9 cellular contexts compared by ENCODE assay signal in genomic region chr6:134352786-134353480, GRCh38. TPM values are rescaled to one million over a fixed set of nuclear protein-coding genes. Genes with fewer than 3 reads are reported as not detected.
DNase-seq lines count a peak whose midpoint lies in the region; ATAC-seq, FAIRE-seq and TF ChIP-seq lines count a peak whose summit lies in the region.
"Had no signal": no experiment of that assay in that cellular context is flagged by ENCODE, and none has a peak within 500 bp of the region (broad histone marks: within the 10 kb centered on the region; RNA-seq: fewer than 3 reads in every experiment).

No MANE protein-coding gene starts in this region.

- H3K27ac Mint-ChIP-seq in activated CD8-positive, alpha-beta memory T cell treated with anti-CD3 and anti-CD28 coated beads, Interleukin-2, amount 10 ng/mL, durations not matched to agents 7 days and 5 days: no peak overlapping the region

- BruUV-seq in PC-3 (replicated peaks; lab: Mats Ljungman, UMichigan) (no TSS peak), endothelial cell of umbilical vein (replicated peaks; lab: Mats Ljungman, UMichigan) (no TSS peak)

- peaks cover 6% of the 10 kb centered on the region for H3K36me3 Mint-ChIP-seq in activated CD8-positive, alpha-beta memory T cell treated with anti-CD3 and anti-CD28 coated beads, Interleukin-2, amount 10 ng/mL, durations not matched to agents 7 days and 5 days

- TF ChIP-seq POLR2A in endothelial cell of umbilical vein (IDR thresholded peaks at IDR 0.05; ENCODE audit: low read depth, low read length): no peak

- H3K4me1 ChIP-seq in PC-3 (ENCODE audit: insufficient read depth, low read length): no peaks in the 10 kb centered on the region
- no peaks in the 10 kb centered on the region for H3K4me1 ChIP-seq in endothelial cell of umbilical vein (ENCODE audit: control insufficient read depth, extremely low read depth, insufficient read depth, low read length)

- H3K4me1 Mint-ChIP-seq in activated CD8-positive, alpha-beta memory T cell treated with anti-CD3 and anti-CD28 coated beads, Interleukin-2, amount 10 ng/mL, durations not matched to agents 7 days and 5 days: peaks cover 23% of the 10 kb centered on the region

- no peak for DNase-seq in activated CD8-positive, alpha-beta memory T cell treated with anti-CD3 and anti-CD28 coated beads, Interleukin-2, amount 10 ng/mL, durations not matched to agents 7 days and 5 days
- no peak for DNase-seq in activated CD8-positive, alpha-beta memory T cell treated with anti-CD3 and anti-CD28 coated beads, Interleukin-2, amount 50 U/mL, for 4 hours
- DNase-seq in PC-3 (peak; percentile 9), endothelial cell of umbilical vein (ENCODE audit: low read depth, low spot score) (no peak), SK-N-DZ (ENCODE audit: low spot score) (no peak)
- peak; percentile 26 for DNase-seq in stimulated activated CD4-positive, alpha-beta T cell treated with anti-CD3 and anti-CD28 coated beads, Interleukin-4, amount 100 ng/mL, for 24 hours
- DNase-seq: NCI-H446 had no signal

- intact Hi-C loops in PC-3 (cut with micrococcal nuclease) (no loop called here), endothelial cell of umbilical vein (cut with micrococcal nuclease) (no loop called here)

- FAIRE-seq in endothelial cell of umbilical vein (lab: Jason Lieb, UNC): no peak

- H3K9me3 ChIP-seq in PC-3 (ENCODE audit: low read length) (no peaks in the 10 kb centered on the region), endothelial cell of umbilical vein (replicated peaks; ENCODE audit: control insufficient read depth, insufficient read depth, low read length) (no peaks in the 10 kb centered on the region)

- H3K9me3 Mint-ChIP-seq in activated CD8-positive, alpha-beta memory T cell treated with anti-CD3 and anti-CD28 coated beads, Interleukin-2, amount 10 ng/mL, durations not matched to agents 7 days and 5 days (ENCODE audit: low read depth): peaks cover 5% of the 10 kb centered on the region

- H3F3A ChIP-seq in PC-3 (ENCODE audit: low read length, unreplicated experiment): no peaks in the 10 kb centered on the region

- H3K4me3 ChIP-seq in PC-3 (ENCODE audit: low read length) (no peak overlapping the region), endothelial cell of umbilical vein (replicated peaks in 1 of 3; ENCODE audit: insufficient read depth in 1 of 3, low read depth in 1 of 3, low read length in 3 of 3) (no peak overlapping the region)

- TF ChIP-seq CTCF in PC-3 (conservative IDR thresholded peaks at IDR 0.05; ENCODE audit: low read depth, low read length): no peak
- no peak for TF ChIP-seq CTCF in endothelial cell of umbilical vein (IDR thresholded peaks at IDR 0.05; ENCODE audit: extremely low read depth in 1 of 2, insufficient read depth in 1 of 2, low read depth in 1 of 2, low read length in 2 of 2)

- ATAC-seq in activated CD8-positive, alpha-beta memory T cell treated with anti-CD3 and anti-CD28 coated beads, Interleukin-2, amount 10 ng/mL, durations not matched to agents 7 days and 5 days: peak; percentile 58
- ATAC-seq in PC-3 (no peak), GM18909 (IDR thresholded peaks at IDR 0.05; ENCODE audit: poor library complexity, unreplicated experiment) (no peak), GM19023 (IDR thresholded peaks at IDR 0.05; ENCODE audit: unreplicated experiment) (no peak)

- no peaks in the 10 kb centered on the region for H3K79me2 ChIP-seq in PC-3 (ENCODE audit: low read length)
- H3K79me2 ChIP-seq in endothelial cell of umbilical vein (ENCODE audit: control insufficient read depth, insufficient read depth, low read length): no peaks in the 10 kb centered on the region

- no peaks in the 10 kb centered on the region for H3K27me3 Mint-ChIP-seq in activated CD8-positive, alpha-beta memory T cell treated with anti-CD3 and anti-CD28 coated beads, Interleukin-2, amount 10 ng/mL, durations not matched to agents 7 days and 5 days

- H2AFZ ChIP-seq in PC-3 (ENCODE audit: low read length): no peak overlapping the region
- peak overlapping the region; percentile 8 for H2AFZ ChIP-seq in endothelial cell of umbilical vein (ENCODE audit: low read depth, low read length)

- H3K9me2 ChIP-seq in PC-3 (replicated peaks; ENCODE audit: low read length): no peaks in the 10 kb centered on the region

- no peak overlapping the region for H3K27ac ChIP-seq in PC-3 (ENCODE audit: low read length)
- no peak overlapping the region for H3K27ac ChIP-seq in endothelial cell of umbilical vein (ENCODE audit: insufficient read depth, low read depth, low read length)

- H3K36me3 ChIP-seq in PC-3 (ENCODE audit: low read depth, low read length): no peaks in the 10 kb centered on the region
- H3K36me3 ChIP-seq in endothelial cell of umbilical vein (ENCODE audit: control insufficient read depth in 2 of 2, extremely low read depth in 1 of 2, insufficient read depth in 2 of 2, low read length in 2 of 2): no peaks in the 10 kb centered on the region

- dilution Hi-C loops in endothelial cell of umbilical vein (cut with MboI; ENCODE audit: extremely low pct_ligation_motif_present, low sequenced_read_pairs): no loop called here

- H3K27me3 ChIP-seq in PC-3 (ENCODE audit: low read length) (no peaks in the 10 kb centered on the region), endothelial cell of umbilical vein (ENCODE audit: control insufficient read depth in 2 of 2, insufficient read depth in 2 of 2, low read length in 2 of 2) (no peaks in the 10 kb centered on the region)

- H3K9me1 ChIP-seq in endothelial cell of umbilical vein (replicated peaks; ENCODE audit: control insufficient read depth, extremely low read depth, insufficient read depth, low read length): no peaks in the 10 kb centered on the region

- H3K9ac ChIP-seq in PC-3 (ENCODE audit: low read length) (no peak overlapping the region), endothelial cell of umbilical vein (replicated peaks; ENCODE audit: extremely low read depth, insufficient read depth, low read length) (no peak overlapping the region)

- no peak overlapping the region for H3K4me3 Mint-ChIP-seq in activated CD8-positive, alpha-beta memory T cell treated with anti-CD3 and anti-CD28 coated beads, Interleukin-2, amount 10 ng/mL, durations not matched to agents 7 days and 5 days

- H4K20me1 ChIP-seq in PC-3 (ENCODE audit: low read length) (no peaks in the 10 kb centered on the region), endothelial cell of umbilical vein (replicated peaks; ENCODE audit: control insufficient read depth, extremely low read depth, insufficient read depth, low read length) (no peaks in the 10 kb centered on the region)

- CTCF ChIA-PET in activated CD8-positive, alpha-beta memory T cell treated with anti-CD3 and anti-CD28 coated beads, Interleukin-2, amount 10 ng/mL, durations not matched to agents 7 days and 5 days (lab: Charles Lee): interaction anchor here (0.8 to 1.5 kb wide), 2 partner anchors 11 to 288 kb away, joined by 3 read pairs; no protein-coding TSS in a partner anchor
- CTCF ChIA-PET in PC-3 (lab: Charles Lee) (no interaction called here), endothelial cell of umbilical vein (lab: Charles Lee) (interaction anchor here (0.6 to 1.6 kb wide), 3 partner anchors 12 to 473 kb away, joined by 3 to 4 read pairs (median 3); no protein-coding TSS in a partner anchor)

- POLR2A ChIA-PET in PC-3 (lab: Charles Lee; ENCODE audit: unreplicated experiment): no interaction called here
- POLR2A ChIA-PET in endothelial cell of umbilical vein (lab: Charles Lee): no interaction called here

- H3K4me2 ChIP-seq in PC-3 (ENCODE audit: low read length) (no peak overlapping the region), endothelial cell of umbilical vein (ENCODE audit: insufficient read depth, low read length) (no peak overlapping the region)

TF ChIP-seq in endothelial cell of umbilical vein, 7 proteins besides CTCF, POLR2A, EP300 and RAD21:
- no peak for TF ChIP-seq GATA2 (IDR thresholded peaks at IDR 0.05; ENCODE audit: insufficient read depth, insufficient read length, low read depth, low read length)
- no peak for TF ChIP-seq JUN (IDR thresholded peaks at IDR 0.05; ENCODE audit: borderline replicate concordance, insufficient read depth, insufficient read length, low read depth)
- TF ChIP-seq, protein P1, sequence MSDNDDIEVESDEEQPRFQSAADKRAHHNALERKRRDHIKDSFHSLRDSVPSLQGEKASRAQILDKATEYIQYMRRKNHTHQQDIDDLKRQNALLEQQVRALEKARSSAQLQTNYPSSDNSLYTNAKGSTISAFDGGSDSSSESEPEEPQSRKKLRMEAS (IDR thresholded peaks at IDR 0.05; ENCODE audit: insufficient read depth, insufficient read length): no peak
- peak; percentile 41 for TF ChIP-seq FOS (IDR thresholded peaks at IDR 0.05; ENCODE audit: borderline replicate concordance, insufficient read depth, low read length)
- TF ChIP-seq EZH2 (IDR thresholded peaks at IDR 0.05; ENCODE audit: borderline replicate concordance, low read depth, low read length, severe bottlenecking): no peak

RNA-seq across cellular contexts. Expression of gene SGK1, which starts 35.0 kb away (rescaled TPM):
- total RNA-seq in activated CD8-positive, alpha-beta memory T cell treated with anti-CD3 and anti-CD28 coated beads, Interleukin-2, amount 10 ng/mL, durations not matched to agents 7 days and 5 days: 10 to 100 TPM; 14.8 to 36.5 TPM
- total RNA-seq in PC-3 (2014; rRNA removed): 91.6 and 95.2 TPM in 2 replicates
- 121 and 150 TPM in 2 replicates for total RNA-seq in endothelial cell of umbilical vein
- 113 and 128 TPM in 2 replicates for polyA plus RNA-seq in endothelial cell of umbilical vein
- polyA plus RNA-seq in endothelial cell of umbilical vein (2011; cell fraction: cytosol; rRNA removed): 241 and 247 TPM in 2 replicates
- polyA plus RNA-seq in endothelial cell of umbilical vein (2011; cell fraction: nucleus; rRNA removed): 531 and 683 TPM in 2 replicates
- polyA plus RNA-seq in endothelial cell of umbilical vein (2012): 220 and 382 TPM in 2 replicates
- polyA minus RNA-seq in endothelial cell of umbilical vein: 120 and 155 TPM in 2 replicates
- polyA minus RNA-seq in endothelial cell of umbilical vein (2011; cell fraction: cytosol; rRNA and poly(A)+ RNA removed): 310 TPM
- polyA minus RNA-seq in endothelial cell of umbilical vein (2011; cell fraction: nucleus; rRNA and poly(A)+ RNA removed): 266 and 294 TPM in 2 replicates
- polyA plus RNA-seq in SK-N-DZ (2014; cell fraction: cytosol; rRNA removed): 0.10 and 0.14 TPM in 2 replicates
- 0.25 TPM in 1 of 2 replicates, not detected in the other for polyA plus RNA-seq in SK-N-DZ (2014; cell fraction: nucleus; rRNA removed)

Comparison
In these comparisons a context has a peak if more than half of its experiments do, and no peak if none do; other contexts are left out.
1. DNase-seq: peak in PC-3 (single experiment) and stimulated activated CD4-positive, alpha-beta T cell treated with anti-CD3 and anti-CD28 coated beads, Interleukin-4, amount 100 ng/mL, for 24 hours (single experiment); none in activated CD8-positive, alpha-beta memory T cell treated with anti-CD3 and anti-CD28 coated beads, Interleukin-2, amount 10 ng/mL, durations not matched to agents 7 days and 5 days (single experiment), activated CD8-positive, alpha-beta memory T cell treated with anti-CD3 and anti-CD28 coated beads, Interleukin-2, amount 50 U/mL, for 4 hours (single experiment), endothelial cell of umbilical vein (single experiment) and SK-N-DZ (single experiment).